In the genomic region with DNA sequence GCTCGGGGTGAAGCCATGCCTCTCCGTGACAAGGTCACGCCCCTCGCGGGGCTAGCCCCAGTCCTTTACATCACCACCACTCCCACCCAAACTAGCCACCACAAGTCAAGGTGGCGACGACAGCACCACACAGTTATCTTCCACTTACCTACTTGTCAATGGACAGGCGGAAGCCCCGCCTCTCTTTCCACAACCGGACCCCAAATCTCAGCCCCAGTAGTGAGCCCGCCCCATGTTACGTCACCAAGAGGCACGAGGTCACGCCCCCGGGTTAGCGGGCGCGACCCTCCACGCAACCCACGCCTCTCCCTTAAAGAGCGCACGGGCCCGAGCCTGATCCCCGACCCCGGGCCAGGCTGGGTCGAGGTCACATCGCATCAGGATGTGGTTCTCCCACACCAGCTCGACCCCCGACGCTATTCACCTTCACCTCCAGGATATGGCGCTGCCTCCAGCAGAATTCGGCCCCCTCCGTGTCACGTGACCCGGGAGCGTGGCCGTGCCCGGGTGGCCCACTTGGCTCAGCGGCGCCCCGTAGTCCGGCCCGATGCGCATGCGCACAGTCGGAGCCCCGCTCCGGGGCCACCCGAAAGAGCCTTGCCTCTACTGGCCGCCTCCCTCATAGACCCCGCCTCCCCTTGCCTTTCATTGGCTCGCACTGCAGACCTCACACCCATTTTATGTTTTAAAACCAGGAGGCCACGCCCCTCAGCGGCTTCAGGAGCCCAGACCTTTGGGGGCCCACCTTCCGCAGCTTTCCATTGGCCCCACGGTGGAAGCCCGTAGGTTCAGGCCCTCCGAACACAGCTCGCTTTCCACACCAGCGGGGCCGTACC, we compare ENCODE assay signal across 8 cellular contexts. TPM values are rescaled to one million over a fixed set of nuclear protein-coding genes. Genes with fewer than 3 reads are reported as not detected.
DNase-seq lines count a peak whose midpoint lies in the region; ATAC-seq and TF ChIP-seq lines count a peak whose summit lies in the region.

No MANE protein-coding gene starts in this region.

- H3K4me1 ChIP-seq in BLaER1 treated with 17β-estradiol and CSF1 and Interleukin-3, amounts not matched to agents 10 nM and 100 nM = peaks cover 13 to 22% (median 17%) of the 10 kb centered on the region in 10 experiments
- H3K4me1 ChIP-seq in colonic mucosa = peaks cover 7% of the 10 kb centered on the region

- peak overlapping the region; percentile 71 to 94 (median 82) for H3K4me3 ChIP-seq in BLaER1 treated with 17β-estradiol and CSF1 and Interleukin-3, amounts not matched to agents 10 nM and 100 nM
- H3K4me3 ChIP-seq in colonic mucosa = peak overlapping the region; percentile 58

- H3K9me3 ChIP-seq in BLaER1 treated with 17β-estradiol and CSF1 and Interleukin-3, amounts not matched to agents 10 nM and 100 nM (replicated peaks in 1 of 11) = no peaks in the 10 kb centered on the region
- no peaks in the 10 kb centered on the region for H3K9me3 ChIP-seq in colonic mucosa

- H3K27ac ChIP-seq in BLaER1 treated with 17β-estradiol and CSF1 and Interleukin-3, amounts not matched to agents 10 nM and 100 nM = peak overlapping the region; percentile 85 to 95 (median 93)
- H3K27ac ChIP-seq in colonic mucosa = peak overlapping the region; percentile 87

- peak overlapping the region; percentile 84 to 95 (median 90) for H3K9ac ChIP-seq in BLaER1 treated with 17β-estradiol and CSF1 and Interleukin-3, amounts not matched to agents 10 nM and 100 nM
- peak overlapping the region; percentile 89 to 92 for H3K9ac ChIP-seq in colonic mucosa (ENCODE audit: low read depth in 2 of 2, low read length in 2 of 2)

- peaks cover 22 to 32% (median 25%) of the 10 kb centered on the region in 11 experiments for H3K36me3 ChIP-seq in BLaER1 treated with 17β-estradiol and CSF1 and Interleukin-3, amounts not matched to agents 10 nM and 100 nM
- no peaks in the 10 kb centered on the region for H3K36me3 ChIP-seq in colonic mucosa

- peak overlapping the region; percentile 84 to 96 (median 90) for H3K4me2 ChIP-seq in BLaER1 treated with 17β-estradiol and CSF1 and Interleukin-3, amounts not matched to agents 10 nM and 100 nM

- H3K27me3 ChIP-seq in BLaER1 treated with 17β-estradiol and CSF1 and Interleukin-3, amounts not matched to agents 10 nM and 100 nM = no peaks in the 10 kb centered on the region
- H3K27me3 ChIP-seq in colonic mucosa = no peaks in the 10 kb centered on the region

- peaks cover 0 to 25% (median 9%) of the 10 kb centered on the region in 11 experiments; a peak in 7 of 22 replicates for H4K20me1 ChIP-seq in BLaER1 treated with 17β-estradiol and CSF1 and Interleukin-3, amounts not matched to agents 10 nM and 100 nM

- DNase-seq in NCI-H524 treated with DMSO at 0.1 percent for 48 hours (lab: John Stamatoyannopoulos, UW) (peak; percentile 94), colonic mucosa (peak; percentile 98), kidney tubule cell (ENCODE audit: low spot score) (peak; percentile 98)
- peak; percentile 99 for DNase-seq in activated CD4-positive, alpha-beta T cell treated with anti-CD3 and anti-CD28 coated beads for 48 hours
- DNase-seq in stimulated activated CD4-positive, alpha-beta T cell treated with anti-CD3 and anti-CD28 coated beads, Interleukin-1b, Interleukin-23, amount 100 ng/mL, for 1 hour (ENCODE audit: low read depth in 2 of 2) = peak; percentile 93

- intact Hi-C loops in colonic mucosa (cut with DNase I) = no loop called here

- ATAC-seq in GM19324 (IDR thresholded peaks at IDR 0.05; ENCODE audit: low FRiP score, unreplicated experiment) = peak; percentile 94
- ATAC-seq in HG03460 (IDR thresholded peaks at IDR 0.05; ENCODE audit: unreplicated experiment) = peak; percentile 83

- no peak for TF ChIP-seq CTCF in colonic mucosa (IDR thresholded peaks at IDR 0.05)

RNA-seq across cellular contexts. Expression of gene SYDE1, which starts 18.2 kb away (rescaled TPM):
- total RNA-seq in colonic mucosa = 1 to 10 TPM; 1.8 to 5.8 TPM

RNA-seq across cellular contexts. Expression of gene OR1I1, which starts 43.4 kb away (rescaled TPM):
- total RNA-seq in colonic mucosa = not detected

Comparison
In these comparisons a context has a peak if more than half of its experiments do, and no peak if none do; other contexts are left out.
1. Peak in every context shown above with its lines: DNase-seq, ATAC-seq, H3K4me3 ChIP-seq and H3K27ac ChIP-seq.